Comparison of ENCODE assay signal across 33 cellular contexts in the genomic region with DNA sequence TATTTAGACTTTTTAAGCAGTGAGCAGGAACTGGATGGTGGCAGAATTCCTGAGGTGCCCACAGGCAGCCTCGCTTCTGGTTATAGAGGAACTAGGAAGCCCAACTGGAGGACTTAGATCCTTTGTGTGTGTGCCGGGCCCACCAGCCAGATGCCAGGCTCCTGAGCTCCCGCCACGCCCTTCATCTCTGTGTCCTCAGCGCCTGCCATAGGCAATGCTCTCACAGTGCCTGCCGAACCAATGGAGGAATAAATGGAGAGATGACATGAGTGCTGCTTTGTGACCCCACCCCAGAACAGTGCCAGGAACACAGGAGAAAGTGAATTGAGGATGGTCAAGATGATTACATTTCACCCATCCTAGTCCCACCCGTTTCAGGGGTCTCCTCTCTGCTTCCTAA.
"Had no signal": no experiment of that assay in that cellular context is flagged by ENCODE, and none has a peak within 500 bp of the region (broad histone marks: within the 10 kb centered on the region; RNA-seq: fewer than 3 reads in every experiment).

No MANE protein-coding gene starts in this region.

- H3K9me3 ChIP-seq: adrenal gland, body of pancreas, breast epithelium had no signal

- H3K36me3 ChIP-seq: adrenal gland, brain microvascular endothelial cell, breast epithelium had no signal

- H3K4me1 ChIP-seq: breast epithelium had no signal

- ATAC-seq: activated CD8-positive, alpha-beta T cell treated with anti-CD3 and anti-CD28 coated beads for 36 hours; activated naive CD4-positive, alpha-beta T cell treated with anti-CD3 and anti-CD28 coated beads, Interleukin-2, amount 50 U/mL, for 72 hours; activated T-cell treated with anti-CD3 and anti-CD28 coated beads, Interleukin-2, amount 50 U/mL, for 4 hours; activated T-cell treated with anti-CD3 and anti-CD28 coated beads, Interleukin-2, amount 50 U/mL, for 72 hours; activated T-helper 17 cell treated with anti-CD3 and anti-CD28 coated beads, Interleukin-2, amount 50 U/mL, for 72 hours; body of pancreas had no signal

- DNase-seq: activated B cell treated with CpG ODN at 0.5 μM for 24 hours; activated CD4-positive, alpha-beta memory T cell treated with anti-CD3 and anti-CD28 coated beads for 36 hours; activated CD4-positive, alpha-beta T cell treated with anti-CD3 and anti-CD28 coated beads for 4 hours; activated CD4-positive, alpha-beta T cell treated with anti-CD3 and anti-CD28 coated beads, Interleukin-2, amount 10 ng/mL, durations not matched to agents 24 days and 14 days; activated CD4-positive, alpha-beta T cell treated with anti-CD3 and anti-CD28 coated beads, Interleukin-2, amount 50 U/mL, for 1 hour; activated CD4-positive, alpha-beta T cell treated with anti-CD3 and anti-CD28 coated beads, Interleukin-2, amount 50 U/mL, for 4 hours; activated CD4-positive, CD25-positive, alpha-beta regulatory T cell treated with anti-CD3 and anti-CD28 coated beads, Interleukin-2, amount 50 U/mL, for 72 hours; activated CD8-positive, alpha-beta memory T cell treated with anti-CD3 and anti-CD28 coated beads, Interleukin-2, amount 50 U/mL, for 4 hours; activated CD8-positive, alpha-beta T cell treated with anti-CD3 and anti-CD28 coated beads for 36 hours; activated effector memory CD4-positive, alpha-beta T cell treated with anti-CD3 and anti-CD28 coated beads, Interleukin-2, amount 50 U/mL, for 16 hours; activated gamma-delta T cell treated with Interleukin-2 at 50 U/mL for 16 hours; activated naive CD4-positive, alpha-beta T cell; activated naive CD4-positive, alpha-beta T cell treated with anti-CD3 and anti-CD28 coated beads for 36 hours; activated naive CD4-positive, alpha-beta T cell treated with anti-CD3 and anti-CD28 coated beads, Interleukin-2, amount 50 U/mL, for 16 hours; activated naive CD8-positive, alpha-beta T cell treated with anti-CD3 and anti-CD28 coated beads for 36 hours; activated T-cell treated with anti-CD3 and anti-CD28 coated beads for 4 hours; activated T-cell treated with anti-CD3 and anti-CD28 coated beads, Interleukin-2, amount 50 U/mL, for 1 hour; activated T-cell treated with anti-CD3 and anti-CD28 coated beads, Interleukin-2, amount 50 U/mL, for 4 hours; activated T-cell treated with anti-CD3 and anti-CD28 coated beads, Interleukin-2, amount 50 U/mL, for 72 hours; adrenal gland; amniotic stem cell; aorta; body of pancreas; brain microvascular endothelial cell; caudate nucleus; cerebellar nuclear complex; T-helper 1 cell; T-helper 2 cell; T-helper 9 cell had no signal

- H3K27ac ChIP-seq: adrenal gland, body of pancreas, brain microvascular endothelial cell, breast epithelium, VCaP had no signal

- H3K4me3 ChIP-seq: adrenal gland, body of pancreas, breast epithelium had no signal

- H3K27me3 ChIP-seq: adrenal gland, body of pancreas, brain microvascular endothelial cell, breast epithelium had no signal
